1 cellular context compared by ENCODE assay signal in the genomic region with DNA sequence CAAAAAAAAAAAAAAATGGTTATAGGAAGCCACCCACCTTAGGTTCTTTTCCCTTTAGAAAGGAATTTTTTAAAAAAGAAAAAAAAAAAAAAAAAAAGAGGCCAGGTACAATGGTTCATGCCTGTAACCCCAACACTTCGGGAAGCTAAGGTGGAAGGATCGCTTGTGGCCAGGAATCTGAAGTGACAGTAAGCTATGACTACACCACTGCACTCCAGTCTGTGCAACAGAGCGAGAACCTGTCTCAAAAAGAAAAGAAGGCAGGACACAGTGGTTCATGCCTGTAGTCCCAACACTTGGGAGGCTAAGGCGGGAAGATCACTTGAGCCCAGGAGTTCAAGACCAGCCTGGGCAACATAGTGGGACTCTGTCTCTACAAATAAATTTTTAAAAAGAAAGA.
TF ChIP-seq lines count a peak whose summit lies in the region.

No MANE protein-coding gene starts in this region.

TF ChIP-seq in HepG2, 621 proteins besides CTCF, POLR2A, EP300 and RAD21 (continued from another document):
- TF ChIP-seq, protein P1, sequence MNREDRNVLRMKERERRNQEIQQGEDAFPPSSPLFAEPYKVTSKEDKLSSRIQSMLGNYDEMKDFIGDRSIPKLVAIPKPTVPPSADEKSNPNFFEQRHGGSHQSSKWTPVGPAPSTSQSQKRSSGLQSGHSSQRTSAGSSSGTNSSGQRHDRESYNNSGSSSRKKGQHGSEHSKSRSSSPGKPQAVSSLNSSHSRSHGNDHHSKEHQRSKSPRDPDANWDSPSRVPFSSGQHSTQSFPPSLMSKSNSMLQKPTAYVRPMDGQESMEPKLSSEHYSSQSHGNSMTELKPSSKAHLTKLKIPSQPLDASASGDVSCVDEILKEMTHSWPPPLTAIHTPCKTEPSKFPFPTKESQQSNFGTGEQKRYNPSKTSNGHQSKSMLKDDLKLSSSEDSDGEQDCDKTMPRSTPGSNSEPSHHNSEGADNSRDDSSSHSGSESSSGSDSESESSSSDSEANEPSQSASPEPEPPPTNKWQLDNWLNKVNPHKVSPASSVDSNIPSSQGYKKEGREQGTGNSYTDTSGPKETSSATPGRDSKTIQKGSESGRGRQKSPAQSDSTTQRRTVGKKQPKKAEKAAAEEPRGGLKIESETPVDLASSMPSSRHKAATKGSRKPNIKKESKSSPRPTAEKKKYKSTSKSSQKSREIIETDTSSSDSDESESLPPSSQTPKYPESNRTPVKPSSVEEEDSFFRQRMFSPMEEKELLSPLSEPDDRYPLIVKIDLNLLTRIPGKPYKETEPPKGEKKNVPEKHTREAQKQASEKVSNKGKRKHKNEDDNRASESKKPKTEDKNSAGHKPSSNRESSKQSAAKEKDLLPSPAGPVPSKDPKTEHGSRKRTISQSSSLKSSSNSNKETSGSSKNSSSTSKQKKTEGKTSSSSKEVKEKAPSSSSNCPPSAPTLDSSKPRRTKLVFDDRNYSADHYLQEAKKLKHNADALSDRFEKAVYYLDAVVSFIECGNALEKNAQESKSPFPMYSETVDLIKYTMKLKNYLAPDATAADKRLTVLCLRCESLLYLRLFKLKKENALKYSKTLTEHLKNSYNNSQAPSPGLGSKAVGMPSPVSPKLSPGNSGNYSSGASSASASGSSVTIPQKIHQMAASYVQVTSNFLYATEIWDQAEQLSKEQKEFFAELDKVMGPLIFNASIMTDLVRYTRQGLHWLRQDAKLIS (CRISPR knock-in tag; IDR thresholded peaks at IDR 0.05), result no peak
- TF ChIP-seq NFIC (IDR thresholded peaks at IDR 0.05; ENCODE audit: low read length) (no peak), TBL1XR1 (IDR thresholded peaks at IDR 0.05; ENCODE audit: borderline replicate concordance, low read length, partially characterized antibody) (no peak), CBX1 (IDR thresholded peaks at IDR 0.05; ENCODE audit: low read depth) (no peak), HOXA9 (CRISPR knock-in tag; IDR thresholded peaks at IDR 0.05; ENCODE audit: borderline replicate concordance) (no peak), JDP2 (CRISPR knock-in tag; IDR thresholded peaks at IDR 0.05; ENCODE audit: borderline replicate concordance) (no peak), ATF7-NPFF (CRISPR knock-in tag; IDR thresholded peaks at IDR 0.05; ENCODE audit: low read depth) (no peak), ZNF263 (CRISPR knock-in tag; IDR thresholded peaks at IDR 0.05) (no peak), SATB2 (CRISPR knock-in tag; IDR thresholded peaks at IDR 0.05) (no peak), ZFYVE20 (CRISPR knock-in tag; IDR thresholded peaks at IDR 0.05; ENCODE audit: borderline replicate concordance, low read depth) (no peak), ZNF577 (CRISPR knock-in tag; IDR thresholded peaks at IDR 0.05; ENCODE audit: borderline replicate concordance, low read depth) (no peak)
- TF ChIP-seq, protein P2, sequence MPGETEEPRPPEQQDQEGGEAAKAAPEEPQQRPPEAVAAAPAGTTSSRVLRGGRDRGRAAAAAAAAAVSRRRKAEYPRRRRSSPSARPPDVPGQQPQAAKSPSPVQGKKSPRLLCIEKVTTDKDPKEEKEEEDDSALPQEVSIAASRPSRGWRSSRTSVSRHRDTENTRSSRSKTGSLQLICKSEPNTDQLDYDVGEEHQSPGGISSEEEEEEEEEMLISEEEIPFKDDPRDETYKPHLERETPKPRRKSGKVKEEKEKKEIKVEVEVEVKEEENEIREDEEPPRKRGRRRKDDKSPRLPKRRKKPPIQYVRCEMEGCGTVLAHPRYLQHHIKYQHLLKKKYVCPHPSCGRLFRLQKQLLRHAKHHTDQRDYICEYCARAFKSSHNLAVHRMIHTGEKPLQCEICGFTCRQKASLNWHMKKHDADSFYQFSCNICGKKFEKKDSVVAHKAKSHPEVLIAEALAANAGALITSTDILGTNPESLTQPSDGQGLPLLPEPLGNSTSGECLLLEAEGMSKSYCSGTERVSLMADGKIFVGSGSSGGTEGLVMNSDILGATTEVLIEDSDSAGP (CRISPR knock-in tag; IDR thresholded peaks at IDR 0.05; ENCODE audit: borderline replicate concordance), result no peak
- TF ChIP-seq, protein P3, sequence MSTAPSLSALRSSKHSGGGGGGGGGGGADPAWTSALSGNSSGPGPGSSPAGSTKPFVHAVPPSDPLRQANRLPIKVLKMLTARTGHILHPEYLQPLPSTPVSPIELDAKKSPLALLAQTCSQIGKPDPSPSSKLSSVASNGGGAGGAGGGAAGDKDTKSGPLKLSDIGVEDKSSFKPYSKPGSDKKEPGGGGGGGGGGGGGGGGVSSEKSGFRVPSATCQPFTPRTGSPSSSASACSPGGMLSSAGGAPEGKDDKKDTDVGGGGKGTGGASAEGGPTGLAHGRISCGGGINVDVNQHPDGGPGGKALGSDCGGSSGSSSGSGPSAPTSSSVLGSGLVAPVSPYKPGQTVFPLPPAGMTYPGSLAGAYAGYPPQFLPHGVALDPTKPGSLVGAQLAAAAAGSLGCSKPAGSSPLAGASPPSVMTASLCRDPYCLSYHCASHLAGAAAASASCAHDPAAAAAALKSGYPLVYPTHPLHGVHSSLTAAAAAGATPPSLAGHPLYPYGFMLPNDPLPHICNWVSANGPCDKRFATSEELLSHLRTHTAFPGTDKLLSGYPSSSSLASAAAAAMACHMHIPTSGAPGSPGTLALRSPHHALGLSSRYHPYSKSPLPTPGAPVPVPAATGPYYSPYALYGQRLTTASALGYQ (CRISPR knock-in tag; IDR thresholded peaks at IDR 0.05), result no peak
